In the genomic region with DNA sequence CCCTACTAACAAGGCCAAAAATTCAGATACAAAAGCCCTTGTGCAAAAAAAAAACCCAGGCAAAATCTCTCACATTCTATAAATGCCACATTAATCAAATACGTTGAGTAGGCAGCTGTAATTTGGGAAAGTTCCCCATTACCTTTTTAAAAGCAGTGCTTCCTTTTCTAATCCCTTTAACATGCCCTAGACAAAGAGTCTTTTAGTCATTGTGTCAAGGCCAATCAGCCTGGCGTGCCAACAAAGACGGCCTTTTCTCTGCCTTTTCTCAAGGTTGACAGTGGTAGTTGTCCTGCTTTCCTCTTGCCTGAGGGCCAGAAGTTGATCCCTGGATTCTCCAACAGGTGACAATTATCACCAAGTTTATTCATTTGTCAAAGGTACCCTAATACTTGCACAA, we compare ENCODE assay signal across 15 cellular contexts.
DNase-seq lines count a peak whose midpoint lies in the region; TF ChIP-seq lines count a peak whose summit lies in the region.
"Had no signal": no experiment of that assay in that cellular context is flagged by ENCODE, and none has a peak within 500 bp of the region (broad histone marks: within the 10 kb centered on the region; RNA-seq: fewer than 3 reads in every experiment).

No MANE protein-coding gene starts in this region.

- in situ Hi-C loops in HAP-1 (cut with MboI; ENCODE audit: low sequenced_read_pairs) = no loop called here

- peaks cover 52% of the 10 kb centered on the region for H3K27me3 ChIP-seq in HAP-1 (ENCODE audit: low read depth)
- H3K27me3 ChIP-seq: Peyer's patch had no signal

- peaks cover 0 to 3% (median 0%) of the 10 kb centered on the region in 5 experiments for H3K9me3 Mint-ChIP-seq in brain
- no peaks in the 10 kb centered on the region for H3K9me3 Mint-ChIP-seq in osteocyte (ENCODE audit: unreplicated experiment)
- no peaks in the 10 kb centered on the region for H3K9me3 Mint-ChIP-seq in CD14-positive monocyte
- H3K9me3 Mint-ChIP-seq: CD4-positive, alpha-beta T cell; H9; IgD-negative memory B cell had no signal

- DNase-seq in COLO829 (ENCODE audit: low spot score) (peak; percentile 55), HAP-1 (ENCODE audit: low spot score in 2 of 2) (peak; percentile 73 to 90), osteocyte (ENCODE audit: extremely low spot score, unreplicated experiment) (no peak), activated gamma-delta T cell (lab: John Stamatoyannopoulos, UW) (no peak), CD14-positive monocyte (ENCODE audit: low spot score) (no peak)
- no peak for DNase-seq in stimulated activated naive CD4-positive, alpha-beta T cell treated with Interleukin-2 at 50 U/mL for 16 hours (lab: John Stamatoyannopoulos, UW)
- DNase-seq: CD4-positive, alpha-beta T cell; H9; NCI-H1417 treated with DMSO at 0.1 percent for 48 hours; NCI-H1930; NCI-H524 treated with DMSO at 0.1 percent for 48 hours; Peyer's patch; Right ventricle myocardium superior had no signal

- no peak overlapping the region for H3K4me3 ChIP-seq in HAP-1
- H3K4me3 ChIP-seq: Peyer's patch had no signal

- H3K4me1 Mint-ChIP-seq in brain (peaks cover 20% of the 10 kb centered on the region), osteocyte (ENCODE audit: unreplicated experiment) (peaks cover 32% of the 10 kb centered on the region), CD14-positive monocyte (no peaks in the 10 kb centered on the region)

- intact Hi-C loops in CD14-positive monocyte (cut with micrococcal nuclease) = no loop called here

- H3K27ac Mint-ChIP-seq in brain = peak overlapping the region in 3 of 5 experiments; percentile 28 to 86 (median 59)
- H3K27ac Mint-ChIP-seq in osteocyte (ENCODE audit: unreplicated experiment) = peak overlapping the region; percentile 95
- H3K27ac Mint-ChIP-seq in CD14-positive monocyte = no peak overlapping the region
- H3K27ac Mint-ChIP-seq: CD4-positive, alpha-beta T cell; H9; IgD-negative memory B cell had no signal

- H3K36me3 ChIP-seq in HAP-1 (replicated peaks) = no peaks in the 10 kb centered on the region
- H3K36me3 ChIP-seq: Peyer's patch had no signal

- H3K4me3 Mint-ChIP-seq in brain = peak overlapping the region in 1 of 5 experiments; percentile 16
- H3K4me3 Mint-ChIP-seq in osteocyte (ENCODE audit: unreplicated experiment) = no peak overlapping the region
- no peak overlapping the region for H3K4me3 Mint-ChIP-seq in CD14-positive monocyte
- H3K4me3 Mint-ChIP-seq: CD4-positive, alpha-beta T cell; H9; IgD-negative memory B cell had no signal

- no peaks in the 10 kb centered on the region; the same call in 1 of the 2 replicates for H3K9me3 ChIP-seq in HAP-1
- H3K9me3 ChIP-seq: Peyer's patch had no signal

- no peaks in the 10 kb centered on the region for H3K36me3 Mint-ChIP-seq in brain
- H3K36me3 Mint-ChIP-seq in osteocyte (ENCODE audit: unreplicated experiment) = no peaks in the 10 kb centered on the region
- H3K36me3 Mint-ChIP-seq in CD14-positive monocyte = no peaks in the 10 kb centered on the region
- H3K36me3 Mint-ChIP-seq: IgD-negative memory B cell had no signal

- H3K4me1 ChIP-seq in HAP-1 = peaks cover 10% of the 10 kb centered on the region
- H3K4me1 ChIP-seq: Peyer's patch had no signal

- H3K27me3 Mint-ChIP-seq in brain = peaks cover 26% of the 10 kb centered on the region
- no peaks in the 10 kb centered on the region for H3K27me3 Mint-ChIP-seq in osteocyte (ENCODE audit: unreplicated experiment)
- H3K27me3 Mint-ChIP-seq in CD14-positive monocyte (ENCODE audit: low read depth in 3 of 3) = peaks cover 0 to 7% (median 6%) of the 10 kb centered on the region in 3 donors
- H3K27me3 Mint-ChIP-seq: CD4-positive, alpha-beta T cell; IgD-negative memory B cell had no signal

- TF ChIP-seq CTCF in brain (conservative IDR thresholded peaks at IDR 0.05) = no peak
- TF ChIP-seq CTCF in osteocyte (IDR thresholded peaks at IDR 0.05) = no peak
- no peak for TF ChIP-seq CTCF in CD14-positive monocyte (IDR thresholded peaks at IDR 0.05)

Comparison
In these comparisons a context has a peak if more than half of its experiments do, and no peak if none do; other contexts are left out.
1. DNase-seq: peak in COLO829 (single experiment) and HAP-1 (2 of 2); none in osteocyte (single experiment), activated gamma-delta T cell (single experiment), stimulated activated naive CD4-positive, alpha-beta T cell treated with Interleukin-2 at 50 U/mL for 16 hours (single experiment) and CD14-positive monocyte (single experiment).
2. H3K27ac Mint-ChIP-seq: peak in brain (3 of 5) and osteocyte (single experiment); none in CD14-positive monocyte (0 of 7).